8 cellular contexts compared by ENCODE assay signal in the genomic region with DNA sequence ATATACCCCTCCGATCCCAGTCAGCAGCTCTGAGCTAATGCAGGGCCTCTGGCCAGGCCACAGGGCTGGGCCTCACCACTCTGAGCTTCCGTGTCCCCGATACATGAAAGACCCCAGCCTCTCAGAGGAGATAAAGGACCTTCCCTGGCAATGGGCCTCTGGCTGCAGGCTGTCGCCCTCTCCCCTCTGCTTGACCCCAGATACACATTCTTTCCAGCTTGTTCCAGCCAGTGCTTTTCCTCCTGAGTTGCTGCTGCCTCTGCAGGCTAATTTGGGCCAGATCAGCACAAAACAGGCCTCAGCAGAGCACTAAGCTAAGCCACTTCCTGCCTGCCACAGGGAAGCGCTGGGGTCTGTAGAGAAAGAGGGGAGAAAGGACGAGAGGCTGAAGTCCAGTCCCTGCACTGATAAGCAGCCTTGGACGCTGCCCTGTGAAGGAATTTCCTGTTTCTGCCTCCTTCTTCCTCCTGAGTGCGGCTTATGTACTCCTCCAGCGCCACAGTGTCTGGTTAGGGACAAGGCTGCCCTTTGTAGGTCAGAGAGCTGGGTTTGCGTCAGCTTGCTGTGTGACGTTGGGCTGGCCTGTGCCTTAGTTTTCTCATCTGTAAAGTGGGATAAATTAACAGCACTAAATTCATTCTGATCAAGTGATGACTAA.
DNase-seq lines count a peak whose midpoint lies in the region; ATAC-seq, FAIRE-seq and TF ChIP-seq lines count a peak whose summit lies in the region.
"Had no signal": no experiment of that assay in that cellular context is flagged by ENCODE, and none has a peak within 500 bp of the region (broad histone marks: within the 10 kb centered on the region; RNA-seq: fewer than 3 reads in every experiment).

No MANE protein-coding gene starts in this region.

- H3K18ac ChIP-seq in H1 (ENCODE audit: extremely low read depth, low read length) = no peak overlapping the region

- H4K5ac ChIP-seq in H1 (ENCODE audit: insufficient read length, low read depth, low read length) = no peak overlapping the region

- H3K27me3 ChIP-seq in H1 (replicated peaks in 1 of 4; ENCODE audit: control insufficient read depth in 3 of 4, extremely low read depth in 1 of 4, insufficient read depth in 3 of 4, low read length in 3 of 4) = no peaks in the 10 kb centered on the region
- no peaks in the 10 kb centered on the region for H3K27me3 ChIP-seq in MG63
- no peaks in the 10 kb centered on the region for H3K27me3 ChIP-seq in CD4-positive, alpha-beta T cell (ENCODE audit: control insufficient read depth, insufficient read depth, low read length)

- no peaks in the 10 kb centered on the region for H3K27me3 Mint-ChIP-seq in CD4-positive, alpha-beta T cell

- WGBS in H1 (ENCODE audit: extremely low coverage in 1 of 2, insufficient coverage in 1 of 2, insufficient read length in 1 of 2, insufficient replicate concordance in 2 of 2, low coverage in 1 of 2, low lambda C conversion rate in 2 of 2, missing lambda C conversion rate in 1 of 2), 2 experiments = 83% methylated on average over 11 of the region's 11 CpGs; no CpG with 5 or more reads in 1 of the 2 experiments

- no peak overlapping the region for H2AK5ac ChIP-seq in H1 (ENCODE audit: low read depth, low read length)

- TF ChIP-seq CTCF in H1 (IDR thresholded peaks at IDR 0.05; ENCODE audit: control extremely low read depth in 1 of 3, insufficient read depth in 1 of 3, low read depth in 1 of 3, low read length in 3 of 3) = peak in 2 of 3 experiments; percentile 17 to 18; a peak in 2 of 4 replicates
- TF ChIP-seq CTCF in mucosa of descending colon (IDR thresholded peaks at IDR 0.05) = no peak
- TF ChIP-seq CTCF in CD4-positive, alpha-beta T cell (IDR thresholded peaks at IDR 0.05) = no peak

- no peaks in the 10 kb centered on the region for H3K36me3 Mint-ChIP-seq in CD4-positive, alpha-beta T cell (ENCODE audit: low read depth)

- H3K4me3 Mint-ChIP-seq in CD4-positive, alpha-beta T cell = no peak overlapping the region

- H3K4ac ChIP-seq in H1 (replicated peaks; ENCODE audit: insufficient read length, low read depth, low read length) = no peak overlapping the region

- no peaks in the 10 kb centered on the region for H3K79me2 ChIP-seq in H1 (ENCODE audit: control insufficient read depth in 1 of 2, insufficient read depth in 2 of 2, low read length in 2 of 2)

- no peaks in the 10 kb centered on the region for H3K36me3 ChIP-seq in H1 (ENCODE audit: control insufficient read depth in 2 of 4, insufficient read depth in 4 of 4, low read length in 3 of 4)
- no peaks in the 10 kb centered on the region for H3K36me3 ChIP-seq in mucosa of descending colon (ENCODE audit: low read depth)
- H3K36me3 ChIP-seq in MG63 = no peaks in the 10 kb centered on the region

- TF ChIP-seq RAD21 in H1 (IDR thresholded peaks at IDR 0.05 in 1 of 2, conservative IDR thresholded peaks at IDR 0.05 in 1 of 2; ENCODE audit: low read depth in 2 of 2, low read length in 2 of 2) = peak in 1 of 2 experiments; percentile 20; a peak in 1 of 4 replicates

- H2BK12ac ChIP-seq in H1 (ENCODE audit: low read depth, low read length) = peak overlapping the region; percentile 7; the same call in 1 of the 2 replicates

- H3K23ac ChIP-seq in H1 (ENCODE audit: insufficient read length) = no peak overlapping the region

- H3K4me1 ChIP-seq in H1 (replicated peaks in 1 of 4; ENCODE audit: control insufficient read depth in 3 of 4, insufficient read depth in 4 of 4, low read length in 3 of 4) (peaks cover 0 to 13% (median 4%) of the 10 kb centered on the region in 4 experiments; a peak in 6 of 7 replicates), mucosa of descending colon (ENCODE audit: low read depth) (peaks cover 37% of the 10 kb centered on the region)

- no peak overlapping the region for H3K27ac Mint-ChIP-seq in CD4-positive, alpha-beta T cell

- no peak for TF ChIP-seq EP300 in H1 (IDR thresholded peaks at IDR 0.05; ENCODE audit: borderline replicate concordance in 1 of 2, low read depth in 2 of 2, low read length in 2 of 2)

- no peak overlapping the region for H2BK20ac ChIP-seq in H1 (ENCODE audit: low read length)

- no peak overlapping the region for H3K9ac ChIP-seq in H1 (replicated peaks in 1 of 4; ENCODE audit: extremely low read depth in 1 of 4, low read depth in 3 of 4, low read length in 3 of 4)

- no peak overlapping the region for H3K56ac ChIP-seq in H1 (replicated peaks; ENCODE audit: insufficient read length, low read depth, low read length)

- no peak overlapping the region for H2BK15ac ChIP-seq in H1 (ENCODE audit: low read length)

- FAIRE-seq in H1 (lab: Jason Lieb, UNC) (no peak), urothelium cell line (lab: Jason Lieb, UNC) (no peak)

- no peaks in the 10 kb centered on the region for H3K9me3 Mint-ChIP-seq in CD4-positive, alpha-beta T cell

- no peak overlapping the region for H3K4me2 ChIP-seq in H1 (ENCODE audit: insufficient read depth in 1 of 2, low read depth in 2 of 2, low read length in 2 of 2)

- POLR2A ChIA-PET in H1 (lab: Charles Lee; ENCODE audit: partially characterized antibody) = interaction anchor here (1.3 to 1.8 kb wide), 3 partner anchors 9 to 40 kb away, joined by 4 to 7 read pairs (median 5); no protein-coding TSS in a partner anchor
- POLR2A ChIA-PET in CD4-positive, alpha-beta T cell (lab: Charles Lee) = no interaction called here

- H3K27ac ChIP-seq in H1 (ENCODE audit: low read depth, low read length) = no peak overlapping the region
- no peak overlapping the region for H3K27ac ChIP-seq in CD4-positive, alpha-beta T cell (ENCODE audit: low read depth, low read length)

- no peaks in the 10 kb centered on the region for H3K4me1 Mint-ChIP-seq in CD4-positive, alpha-beta T cell (ENCODE audit: low read depth)

- TF ChIP-seq POLR2A in H1 (IDR thresholded peaks at IDR 0.05; ENCODE audit: control extremely low read depth in 1 of 2, low read depth in 2 of 2, low read length in 2 of 2) = no peak

- H4K91ac ChIP-seq in H1 (replicated peaks; ENCODE audit: insufficient read length, low read length) = peak overlapping the region; percentile 7

- H2AFZ ChIP-seq in H1 (ENCODE audit: low read length) = peak overlapping the region; percentile 97

- peak overlapping the region; percentile 50; the same call in 1 of the 2 replicates for H2BK5ac ChIP-seq in H1 (ENCODE audit: low read depth, low read length)

- peak; percentile 41 for DNase-seq in NOMO-1 treated with DMSO at 0.1 percent for 48 hours (lab: John Stamatoyannopoulos, UW; ENCODE audit: unreplicated experiment)
- no peak for DNase-seq in H1 (ENCODE audit: low read depth in 1 of 2, low spot score in 2 of 2)
- DNase-seq in mucosa of descending colon = peak; percentile 72 to 87 (median 77)
- peak; percentile 48 for DNase-seq in urothelium cell line (ENCODE audit: low spot score)
- DNase-seq in NCI-H2107 treated with DMSO at 0.1 percent for 48 hours (lab: John Stamatoyannopoulos, UW; ENCODE audit: unreplicated experiment) = no peak
- no peak for DNase-seq in MG63
- no peak for DNase-seq in CD4-positive, alpha-beta T cell
- DNase-seq: occipital lobe had no signal

- H3K9me3 ChIP-seq in H1 (ENCODE audit: insufficient read depth in 2 of 2, low read depth in 1 of 2, low read length in 1 of 2) (no peaks in the 10 kb centered on the region), mucosa of descending colon (no peaks in the 10 kb centered on the region), MG63 (no peaks in the 10 kb centered on the region)
- H3K9me3 ChIP-seq in CD4-positive, alpha-beta T cell (ENCODE audit: control insufficient read depth, low read length) = no peaks in the 10 kb centered on the region

- peak; percentile 87 for ATAC-seq in mucosa of descending colon
- ATAC-seq in CD4-positive, alpha-beta T cell (ENCODE audit: poor library complexity) = no peak

- H4K8ac ChIP-seq in H1 (ENCODE audit: extremely low read depth, insufficient read depth, low read length) = no peak overlapping the region; the same call in 1 of the 2 replicates

- no peak overlapping the region for H3K4me3 ChIP-seq in H1 (ENCODE audit: extremely low read depth in 1 of 4, insufficient read depth in 2 of 4, low read depth in 3 of 4, low read length in 4 of 4)
- H3K4me3 ChIP-seq in mucosa of descending colon = no peak overlapping the region
- no peak overlapping the region for H3K4me3 ChIP-seq in MG63

- no peak overlapping the region for H2BK120ac ChIP-seq in H1 (replicated peaks; ENCODE audit: low read depth, low read length)

- CTCF ChIA-PET in H1 (lab: Charles Lee; ENCODE audit: partially characterized antibody) = interaction anchor here (0.7 to 7.9 kb wide), 15 partner anchors 11 to 387 kb away, joined by 3 to 90 read pairs (median 4); no protein-coding TSS in a partner anchor
- CTCF ChIA-PET in CD4-positive, alpha-beta T cell (lab: Charles Lee) = no interaction called here

- intact Hi-C loops in mucosa of descending colon (cut with DNase I, micrococcal nuclease) = loop anchor here in 1 of 2 donors (5.0 kb wide), 2 partner anchors 35 to 110 kb away; no protein-coding TSS in a partner anchor
- intact Hi-C loops in CD4-positive, alpha-beta T cell (cut with DNase I, micrococcal nuclease) = no loop called here

- no peaks in the 10 kb centered on the region for H4K20me1 ChIP-seq in H1 (replicated peaks in 1 of 2; ENCODE audit: control insufficient read depth in 1 of 2, insufficient read depth in 2 of 2, low read length in 2 of 2)

- H3K23me2 ChIP-seq in H1 (ENCODE audit: low read depth, low read length) = 0 out of 2 replicates have a peak, but pooled peaks cover 2% of the 10 kb centered on the region

- H3K14ac ChIP-seq in H1 (ENCODE audit: insufficient read length) = no peak overlapping the region

- no peaks in the 10 kb centered on the region for H3K79me1 ChIP-seq in H1 (ENCODE audit: low read depth, low read length)

TF ChIP-seq in H1, 55 proteins besides CTCF, POLR2A, EP300 and RAD21:
- TF ChIP-seq RXRA (IDR thresholded peaks at IDR 0.05; ENCODE audit: insufficient read depth, low read depth, low read length) (0 out of 2 replicates have a peak, but pooled peaks have one; percentile 23), MAFK (IDR thresholded peaks at IDR 0.05; ENCODE audit: low read depth, low read length) (peak; percentile 72; the same call in 1 of the 2 replicates), POU5F1 (IDR thresholded peaks at IDR 0.05; ENCODE audit: low read depth, low read length) (no peak), KDM1A (IDR thresholded peaks at IDR 0.05; ENCODE audit: borderline replicate concordance, low read length) (peak; percentile 97), HDAC2 (IDR thresholded peaks at IDR 0.05; ENCODE audit: borderline replicate concordance in 1 of 2, low read depth in 2 of 2, low read length in 2 of 2) (0 out of 4 replicates have a peak, but pooled peaks of 1 of the 2 experiments have one; percentile 85)

Comparison
In these comparisons a context has a peak if more than half of its experiments do, and no peak if none do; other contexts are left out.
1. DNase-seq: peak in NOMO-1 treated with DMSO at 0.1 percent for 48 hours (single experiment), mucosa of descending colon (3 of 3) and urothelium cell line (single experiment); none in H1 (0 of 2), NCI-H2107 treated with DMSO at 0.1 percent for 48 hours (single experiment), MG63 (single experiment) and CD4-positive, alpha-beta T cell (0 of 10).
2. CTCF ChIP-seq: peak in H1 (2 of 3); none in mucosa of descending colon (single experiment) and CD4-positive, alpha-beta T cell (single experiment).